In the genomic region with DNA sequence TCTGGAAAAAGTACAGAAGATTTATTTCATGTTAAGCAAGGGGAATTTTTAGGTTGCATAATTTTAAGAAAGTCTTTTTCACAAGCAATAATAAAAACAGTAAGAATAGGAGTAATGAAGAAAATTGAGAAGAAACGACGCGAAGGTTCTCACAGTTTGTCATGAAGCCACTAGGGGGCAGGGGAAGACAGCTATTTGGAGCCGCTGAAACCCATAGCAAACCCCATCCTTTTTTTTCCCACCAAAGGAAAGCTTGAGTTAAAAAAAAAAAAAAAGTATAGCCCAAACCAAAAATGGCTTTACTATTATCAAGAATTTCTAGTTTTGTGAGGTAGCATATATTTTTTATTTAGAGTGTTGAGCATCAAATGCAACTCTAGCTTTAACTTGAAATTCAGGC, we compare ENCODE assay signal across 8 cellular contexts.
DNase-seq lines count a peak whose midpoint lies in the region; ATAC-seq and TF ChIP-seq lines count a peak whose summit lies in the region.

No MANE protein-coding gene starts in this region.

- H3K27ac ChIP-seq in SJCRH30 = no peak overlapping the region

- in situ Hi-C loops in astrocyte of the spinal cord (cut with HindIII; ENCODE audit: low sequenced_read_pairs) = no loop called here

- peaks cover 5% of the 10 kb centered on the region for H3K9me3 Mint-ChIP-seq in activated CD8-positive, alpha-beta memory T cell treated with anti-CD3 and anti-CD28 coated beads, Interleukin-2, amount 10 ng/mL, durations not matched to agents 7 days and 5 days (ENCODE audit: low read depth)
- peaks cover 2 to 10% (median 5%) of the 10 kb centered on the region in 6 donors for H3K9me3 Mint-ChIP-seq in immature natural killer cell

- H3K4me3 ChIP-seq in SJCRH30 (no peak overlapping the region), astrocyte of the spinal cord (ENCODE audit: low read depth, low read length) (no peak overlapping the region)

- no peaks in the 10 kb centered on the region for H3K4me1 Mint-ChIP-seq in activated CD8-positive, alpha-beta memory T cell treated with anti-CD3 and anti-CD28 coated beads, Interleukin-2, amount 10 ng/mL, durations not matched to agents 7 days and 5 days
- H3K4me1 Mint-ChIP-seq in immature natural killer cell = no peaks in the 10 kb centered on the region

- no peaks in the 10 kb centered on the region for H3K4me1 ChIP-seq in SJCRH30

- CTCF ChIA-PET in activated CD8-positive, alpha-beta memory T cell treated with anti-CD3 and anti-CD28 coated beads, Interleukin-2, amount 10 ng/mL, durations not matched to agents 7 days and 5 days (lab: Charles Lee) = interaction anchor here (0.7 to 6.5 kb wide), 48 partner anchors 8 to 498 kb away, joined by 3 to 107 read pairs (median 4); a partner anchor contains a TSS

- no peaks in the 10 kb centered on the region for H3K27me3 ChIP-seq in SJCRH30

- peak; percentile 52 for DNase-seq in activated CD8-positive, alpha-beta memory T cell treated with anti-CD3 and anti-CD28 coated beads, Interleukin-2, amount 10 ng/mL, durations not matched to agents 7 days and 5 days
- no peak for DNase-seq in activated CD8-positive, alpha-beta memory T cell treated with anti-CD3 and anti-CD28 coated beads, Interleukin-2, amount 50 U/mL, for 48 hours
- peak; percentile 55 for DNase-seq in LHCN-M2 (ENCODE audit: low read depth)
- peak; percentile 22 to 68 for DNase-seq in SJCRH30
- DNase-seq in astrocyte of the spinal cord (ENCODE audit: low read depth, low spot score) = peak; percentile 56
- DNase-seq in immature natural killer cell = peak; percentile 53 to 63 (median 54)
- peak; percentile 17 to 37 for DNase-seq in stimulated activated CD4-positive, alpha-beta T cell treated with anti-CD3 and anti-CD28 coated beads, Interleukin-1b, Interleukin-23, amount 100 ng/mL, for 4 hours (ENCODE audit: low read depth in 2 of 2)

- H3K27me3 Mint-ChIP-seq in activated CD8-positive, alpha-beta memory T cell treated with anti-CD3 and anti-CD28 coated beads, Interleukin-2, amount 10 ng/mL, durations not matched to agents 7 days and 5 days = peaks cover 61% of the 10 kb centered on the region
- peaks cover 2 to 7% (median 5%) of the 10 kb centered on the region in 3 donors for H3K27me3 Mint-ChIP-seq in immature natural killer cell (ENCODE audit: low read depth in 3 of 3)

- ATAC-seq in activated CD8-positive, alpha-beta memory T cell treated with anti-CD3 and anti-CD28 coated beads, Interleukin-2, amount 10 ng/mL, durations not matched to agents 7 days and 5 days = peak; percentile 60
- no peak for ATAC-seq in HG03460 (IDR thresholded peaks at IDR 0.05; ENCODE audit: unreplicated experiment)

- TF ChIP-seq CTCF in astrocyte of the spinal cord (IDR thresholded peaks at IDR 0.05; ENCODE audit: low read depth, low read length) = peak; percentile 81

- H3K9me3 ChIP-seq in SJCRH30 (replicated peaks) = no peaks in the 10 kb centered on the region

- no peak overlapping the region for H3K4me3 Mint-ChIP-seq in activated CD8-positive, alpha-beta memory T cell treated with anti-CD3 and anti-CD28 coated beads, Interleukin-2, amount 10 ng/mL, durations not matched to agents 7 days and 5 days
- H3K4me3 Mint-ChIP-seq in immature natural killer cell = no peak overlapping the region

- no peaks in the 10 kb centered on the region for H3K36me3 ChIP-seq in SJCRH30

- no peak overlapping the region for H3K27ac Mint-ChIP-seq in activated CD8-positive, alpha-beta memory T cell treated with anti-CD3 and anti-CD28 coated beads, Interleukin-2, amount 10 ng/mL, durations not matched to agents 7 days and 5 days
- no peak overlapping the region for H3K27ac Mint-ChIP-seq in immature natural killer cell

- peaks cover 8% of the 10 kb centered on the region for H3K36me3 Mint-ChIP-seq in activated CD8-positive, alpha-beta memory T cell treated with anti-CD3 and anti-CD28 coated beads, Interleukin-2, amount 10 ng/mL, durations not matched to agents 7 days and 5 days
- peaks cover 6 to 10% (median 8%) of the 10 kb centered on the region in 3 donors for H3K36me3 Mint-ChIP-seq in immature natural killer cell
